In genomic region chr7:100270089-100270914, GRCh38 we compare ENCODE assay signal across 9 cellular contexts. TPM values are rescaled to one million over a fixed set of nuclear protein-coding genes. Genes with fewer than 3 reads are reported as not detected.
DNase-seq lines count a peak whose midpoint lies in the region; ATAC-seq and TF ChIP-seq lines count a peak whose summit lies in the region.
"Not testable (repeated sequence)": the region's sequence is repeated elsewhere in the genome, so short reads cannot be mapped to it uniquely, and the experiment has no call there.
"Had no signal": no experiment of that assay in that cellular context is flagged by ENCODE, and none has a peak within 500 bp of the region (broad histone marks: within the 10 kb centered on the region; RNA-seq: fewer than 3 reads in every experiment).

No MANE protein-coding gene starts in this region.

- not testable (repeated sequence) for H3K9me3 Mint-ChIP-seq in activated naive CD4-positive, alpha-beta T cell treated with anti-CD3 and anti-CD28 coated beads, Interleukin-2, amount 50 U/mL, for 72 hours; nephron; stimulated activated effector memory CD8-positive, alpha-beta T cell treated with anti-CD3 and anti-CD28 coated beads, Interleukin-12 subunit alpha, Interleukin-12 subunit beta, amount 100 ng/mL, for 72 hours

- H3K4me1 ChIP-seq in BE2C; ectodermal cell (ENCODE audit: control insufficient read depth, insufficient read depth, low read length): not testable (repeated sequence)
- H3K4me1 ChIP-seq in iPS-18a (ENCODE audit: control insufficient read depth, low read depth, low read length) = peaks cover 12% of the 10 kb centered on the region

- H3K9ac ChIP-seq in iPS-18a (ENCODE audit: low read length) = not testable (repeated sequence)

- peaks cover 29% of the 10 kb centered on the region for H3K4me1 Mint-ChIP-seq in nephron
- H3K4me1 Mint-ChIP-seq in stimulated activated effector memory CD8-positive, alpha-beta T cell treated with anti-CD3 and anti-CD28 coated beads, Interleukin-12 subunit alpha, Interleukin-12 subunit beta, amount 100 ng/mL, for 72 hours = peaks cover 24% of the 10 kb centered on the region

- H3K4me3 ChIP-seq in BE2C (ENCODE audit: low read depth, low read length) (peak overlapping the region; percentile 51), ectodermal cell (ENCODE audit: insufficient read depth, low read depth, low read length) (peak overlapping the region; percentile 51), iPS-18a (ENCODE audit: low read length) (peak overlapping the region; percentile 46)

- H3K4me3 Mint-ChIP-seq in nephron = peak overlapping the region; percentile 90 to 97 (median 94)
- H3K4me3 Mint-ChIP-seq in stimulated activated effector memory CD8-positive, alpha-beta T cell treated with anti-CD3 and anti-CD28 coated beads, Interleukin-12 subunit alpha, Interleukin-12 subunit beta, amount 100 ng/mL, for 72 hours = peak overlapping the region; percentile 64

- not testable (repeated sequence) for TF ChIP-seq CTCF in BE2C (IDR thresholded peaks at IDR 0.05; ENCODE audit: low read depth, low read length); nephron (IDR thresholded peaks at IDR 0.05; ENCODE audit: unreplicated experiment in 3 of 3)

- DNase-seq in BE2C = peak; percentile 20
- DNase-seq in HK-2 (ENCODE audit: unreplicated experiment) = peak; percentile 36
- DNase-seq in RPMI7951 (ENCODE audit: low read depth) = peak; percentile 15
- DNase-seq in activated naive CD4-positive, alpha-beta T cell treated with anti-CD3 and anti-CD28 coated beads, Interleukin-2, amount 50 U/mL, for 72 hours (ENCODE audit: low spot score in 2 of 2); stimulated activated effector memory CD8-positive, alpha-beta T cell treated with anti-CD3 and anti-CD28 coated beads, Interleukin-12 subunit alpha, Interleukin-12 subunit beta, amount 100 ng/mL, for 72 hours (ENCODE audit: low spot score in 2 of 2): not testable (repeated sequence)

- not testable (repeated sequence) for H3K36me3 ChIP-seq in BE2C; ectodermal cell (ENCODE audit: control insufficient read depth, insufficient read depth, low read length); iPS-18a (ENCODE audit: control insufficient read depth, low read depth, low read length)

- not testable (repeated sequence) for H3K27me3 ChIP-seq in BE2C; ectodermal cell (ENCODE audit: control insufficient read depth, insufficient read depth, low read length, poor library complexity, severe bottlenecking); iPS-18a (ENCODE audit: control insufficient read depth, insufficient read depth, low read length)

- H3K27ac ChIP-seq in ectodermal cell (ENCODE audit: insufficient read depth, low read depth, low read length, poor library complexity, severe bottlenecking); iPS-18a (ENCODE audit: low read length): not testable (repeated sequence)

- H3K27me3 Mint-ChIP-seq in nephron (ENCODE audit: low read depth) = not testable (repeated sequence)

- peak overlapping the region; percentile 8 to 76 for H3K27ac Mint-ChIP-seq in activated naive CD4-positive, alpha-beta T cell treated with anti-CD3 and anti-CD28 coated beads, Interleukin-2, amount 50 U/mL, for 72 hours
- H3K27ac Mint-ChIP-seq in nephron = peak overlapping the region; percentile 82 to 95 (median 93)
- H3K27ac Mint-ChIP-seq in stimulated activated effector memory CD8-positive, alpha-beta T cell treated with anti-CD3 and anti-CD28 coated beads, Interleukin-12 subunit alpha, Interleukin-12 subunit beta, amount 100 ng/mL, for 72 hours = peak overlapping the region; percentile 67

- not testable (repeated sequence) for H3K36me3 Mint-ChIP-seq in activated naive CD4-positive, alpha-beta T cell treated with anti-CD3 and anti-CD28 coated beads, Interleukin-2, amount 50 U/mL, for 72 hours; nephron (ENCODE audit: low read depth); stimulated activated effector memory CD8-positive, alpha-beta T cell treated with anti-CD3 and anti-CD28 coated beads, Interleukin-12 subunit alpha, Interleukin-12 subunit beta, amount 100 ng/mL, for 72 hours

- 2 to 4% methylated on average over 13 to 15 of the region's 22 CpGs for WGBS in ectodermal cell, 2 experiments

- not testable (repeated sequence) for H3K9me3 ChIP-seq in BE2C; ectodermal cell (ENCODE audit: control insufficient read depth, low read length); iPS-18a (ENCODE audit: control insufficient read depth, low read depth, low read length)

- ATAC-seq in activated naive CD4-positive, alpha-beta T cell treated with anti-CD3 and anti-CD28 coated beads, Interleukin-2, amount 50 U/mL, for 72 hours; stimulated activated effector memory CD8-positive, alpha-beta T cell treated with anti-CD3 and anti-CD28 coated beads, Interleukin-12 subunit alpha, Interleukin-12 subunit beta, amount 100 ng/mL, for 72 hours: not testable (repeated sequence)

RNA-seq across cellular contexts. Expression of gene SPDYE3, which starts 37.2 kb away (rescaled TPM):
- polyA plus RNA-seq in BE2C (2012; ENCODE audit: insufficient read depth, insufficient read length, low read depth) = 3.3 TPM
- total RNA-seq in RPMI7951 (2014; rRNA removed; shearing (Covaris generic)) = not detected in 2 replicates
- total RNA-seq in activated naive CD4-positive, alpha-beta T cell treated with anti-CD3 and anti-CD28 coated beads, Interleukin-2, amount 50 U/mL, for 72 hours = not detected
- not detected for polyA plus RNA-seq in ectodermal cell (2013, experiment 1 of 4)
- polyA plus RNA-seq in ectodermal cell (2013, experiment 2 of 4) = not detected
- not detected for polyA plus RNA-seq in ectodermal cell (2013, experiment 3 of 4)
- not detected for polyA plus RNA-seq in ectodermal cell (2013, experiment 4 of 4)
- total RNA-seq: Right ventricle myocardium superior had no signal

RNA-seq across cellular contexts. Expression of gene PVRIG, which starts 50.6 kb away (rescaled TPM):
- polyA plus RNA-seq in BE2C (2012; ENCODE audit: insufficient read depth, insufficient read length, low read depth) = 0.99 TPM
- total RNA-seq in RPMI7951 (2014; rRNA removed; shearing (Covaris generic)) = not detected in 2 replicates
- 10 to 100 TPM; 20.8 to 30.6 TPM for total RNA-seq in activated naive CD4-positive, alpha-beta T cell treated with anti-CD3 and anti-CD28 coated beads, Interleukin-2, amount 50 U/mL, for 72 hours
- not detected for polyA plus RNA-seq in ectodermal cell (2013, experiment 1 of 4)
- polyA plus RNA-seq in ectodermal cell (2013, experiment 2 of 4) = not detected
- not detected for polyA plus RNA-seq in ectodermal cell (2013, experiment 3 of 4)
- polyA plus RNA-seq in ectodermal cell (2013, experiment 4 of 4) = not detected
- total RNA-seq: Right ventricle myocardium superior had no signal

Comparison
In these comparisons a context has a peak if more than half of its experiments do, and no peak if none do; other contexts are left out.
1. H3K27ac Mint-ChIP-seq: peak in every context shown above with its lines; median percentile 93 in nephron; 67 in stimulated activated effector memory CD8-positive, alpha-beta T cell treated with anti-CD3 and anti-CD28 coated beads, Interleukin-12 subunit alpha, Interleukin-12 subunit beta, amount 100 ng/mL, for 72 hours; 42 in activated naive CD4-positive, alpha-beta T cell treated with anti-CD3 and anti-CD28 coated beads, Interleukin-2, amount 50 U/mL, for 72 hours.
2. RNA of gene PVRIG, which starts 50.6 kb away (total RNA-seq): 20.8 to 30.6 TPM in activated naive CD4-positive, alpha-beta T cell treated with anti-CD3 and anti-CD28 coated beads, Interleukin-2, amount 50 U/mL, for 72 hours; not detected in RPMI7951; every median in the first group is over 10 times any median in the second.
3. Peak in every context shown above with its lines, with median percentiles within 50 percentile points of each other: H3K4me3 ChIP-seq.